In genomic region chr22:28969401-28970168, GRCh38 we compare ENCODE assay signal across 25 cellular contexts.
DNase-seq lines count a peak whose midpoint lies in the region; ATAC-seq and TF ChIP-seq lines count a peak whose summit lies in the region.
"Had no signal": no experiment of that assay in that cellular context is flagged by ENCODE, and none has a peak within 500 bp of the region (broad histone marks: within the 10 kb centered on the region; RNA-seq: fewer than 3 reads in every experiment).

No MANE protein-coding gene starts in this region.

- peaks cover 28% of the 10 kb centered on the region for H3K79me1 ChIP-seq in mesenchymal stem cell (replicated peaks; ENCODE audit: low read length, poor library complexity, severe bottlenecking)

- H3K4me3 ChIP-seq in breast epithelium (no peak overlapping the region), mammary epithelial cell (replicated peaks in 1 of 3; ENCODE audit: insufficient read depth in 1 of 3, low read depth in 2 of 3, low read length in 3 of 3) (no peak overlapping the region), mesenchymal stem cell (ENCODE audit: insufficient read depth in 1 of 2, low read depth in 1 of 2, low read length in 2 of 2) (no peak overlapping the region), smooth muscle cell (no peak overlapping the region)

- TF ChIP-seq POLR2A in breast epithelium (IDR thresholded peaks at IDR 0.05): no peak

- H3K4me1 ChIP-seq in breast epithelium (no peaks in the 10 kb centered on the region), mammary epithelial cell (ENCODE audit: insufficient read depth, low read length) (peaks cover 7% of the 10 kb centered on the region), mesenchymal stem cell (ENCODE audit: control insufficient read depth, insufficient read depth, low read depth, low read length) (peaks cover 4% of the 10 kb centered on the region), smooth muscle cell (ENCODE audit: low read depth) (peaks cover 8% of the 10 kb centered on the region)

- H3K4me1 Mint-ChIP-seq in MCF 10A (ENCODE audit: insufficient read depth, unreplicated experiment): peaks cover 9% of the 10 kb centered on the region
- H3K4me1 Mint-ChIP-seq: immature natural killer cell had no signal

- no peak overlapping the region for H3K18ac ChIP-seq in mesenchymal stem cell (ENCODE audit: low read depth in 1 of 2, low read length in 2 of 2)

- no peak overlapping the region for H2BK5ac ChIP-seq in mesenchymal stem cell (ENCODE audit: low read depth, low read length, poor library complexity, severe bottlenecking)

- WGBS in mammary epithelial cell (ENCODE audit: low coverage, missing lambda C conversion rate): 15% methylated on average over 2 of the region's 2 CpGs
- 82% methylated on average over 1 of the region's 2 CpGs for WGBS in mesenchymal stem cell
- WGBS in smooth muscle cell (ENCODE audit: low lambda C conversion rate): 61% methylated on average over 2 of the region's 2 CpGs

- H2AFZ ChIP-seq in mammary epithelial cell (ENCODE audit: low read depth, low read length) (no peak overlapping the region), mesenchymal stem cell (ENCODE audit: low read depth, low read length) (no peak overlapping the region), smooth muscle cell (ENCODE audit: low read depth) (no peak overlapping the region)

- BruUV-seq in MCF 10A (replicated peaks; lab: Mats Ljungman, UMichigan) (no TSS peak), mammary epithelial cell (replicated peaks; lab: Mats Ljungman, UMichigan) (no TSS peak)

- dilution Hi-C loops in mammary epithelial cell (cut with HindIII; ENCODE audit: low sequenced_read_pairs): no loop called here

- H3K23ac ChIP-seq in mesenchymal stem cell (ENCODE audit: low read length in 2 of 2): no peak overlapping the region

- TF ChIP-seq CTCF in MCF 10A (IDR thresholded peaks at IDR 0.05; ENCODE audit: unreplicated experiment): no peak
- TF ChIP-seq CTCF in breast epithelium (IDR thresholded peaks at IDR 0.05): no peak
- no peak for TF ChIP-seq CTCF in mammary epithelial cell (conservative IDR thresholded peaks at IDR 0.05 in 1 of 2, IDR thresholded peaks at IDR 0.05 in 1 of 2; ENCODE audit: extremely low read depth in 1 of 2, insufficient read depth in 1 of 2, low read depth in 1 of 2, low read length in 2 of 2)
- no peak for TF ChIP-seq CTCF in smooth muscle cell (IDR thresholded peaks at IDR 0.05; ENCODE audit: borderline replicate concordance, insufficient read depth, poor library complexity, severe bottlenecking)

- H3K79me2 ChIP-seq in mammary epithelial cell (ENCODE audit: insufficient read depth, low read length): peaks cover 22% of the 10 kb centered on the region
- H3K79me2 ChIP-seq in smooth muscle cell (ENCODE audit: low read depth): no peaks in the 10 kb centered on the region

- no peaks in the 10 kb centered on the region for H3K36me3 ChIP-seq in breast epithelium
- no peaks in the 10 kb centered on the region for H3K36me3 ChIP-seq in mammary epithelial cell (ENCODE audit: insufficient read depth, low read length)
- H3K36me3 ChIP-seq in mesenchymal stem cell (ENCODE audit: control insufficient read depth in 1 of 2, insufficient read depth in 2 of 2, low read depth in 1 of 2, low read length in 2 of 2): peaks cover 0 to 6% of the 10 kb centered on the region in 2 experiments
- H3K36me3 ChIP-seq in smooth muscle cell (ENCODE audit: low read depth): no peaks in the 10 kb centered on the region

- intact Hi-C loops in MCF 10A (cut with micrococcal nuclease): no loop called here
- intact Hi-C loops in breast epithelium (cut with DNase I; ENCODE audit: low total_unique reads): no loop called here
- intact Hi-C loops in mammary epithelial cell (cut with micrococcal nuclease): no loop called here

- no peak overlapping the region for H2BK12ac ChIP-seq in mesenchymal stem cell (ENCODE audit: low read length in 2 of 2)

- no peaks in the 10 kb centered on the region for H3K9me3 Mint-ChIP-seq in MCF 10A (ENCODE audit: unreplicated experiment)
- H3K9me3 Mint-ChIP-seq: activated CD4-positive, alpha-beta memory T cell treated with anti-CD3 and anti-CD28 coated beads for 36 hours; immature natural killer cell had no signal

- no peaks in the 10 kb centered on the region for H4K20me1 ChIP-seq in mammary epithelial cell (ENCODE audit: insufficient read depth, low read length)
- H4K20me1 ChIP-seq in smooth muscle cell (ENCODE audit: low read depth): no peaks in the 10 kb centered on the region

- in situ Hi-C loops in mammary epithelial cell (cut with MboI; ENCODE audit: low sequenced_read_pairs in 2 of 2): no loop called here

- no peak overlapping the region for H3K9ac ChIP-seq in mammary epithelial cell (ENCODE audit: insufficient read depth, low read length)
- H3K9ac ChIP-seq in mesenchymal stem cell (ENCODE audit: low read length): no peak overlapping the region
- H3K9ac ChIP-seq in smooth muscle cell (ENCODE audit: low read depth): no peak overlapping the region

- peak overlapping the region; percentile 15 for H2AK5ac ChIP-seq in mesenchymal stem cell (ENCODE audit: low read length, severe bottlenecking)

- DNase-seq in MCF 10A (ENCODE audit: unreplicated experiment) (no peak), breast epithelium (ENCODE audit: low spot score in 2 of 2) (no peak), mammary epithelial cell (no peak), mesenchymal stem cell (no peak), smooth muscle cell (lab: John Stamatoyannopoulos, UW; ENCODE audit: unreplicated experiment) (no peak)
- DNase-seq: 8988T; activated CD4-positive, alpha-beta memory T cell treated with anti-CD3 and anti-CD28 coated beads for 36 hours; activated CD4-positive, alpha-beta T cell treated with anti-CD3 and anti-CD28 coated beads for 1 hour; activated CD8-positive, alpha-beta memory T cell treated with anti-CD3 and anti-CD28 coated beads, Interleukin-2, amount 50 U/mL, for 4 hours; activated naive CD4-positive, alpha-beta T cell treated with Interleukin-2 at 50 U/mL for 16 hours; C1 segment of cervical spinal cord; DMS53; effector CD8-positive, alpha-beta T cell; immature natural killer cell; Karpas-422; mesendoderm; NCI-H1417 treated with DMSO at 0.1 percent for 48 hours; NCI-H345; occipital lobe; Right ventricle myocardium superior; stimulated activated naive CD4-positive, alpha-beta T cell; T-helper 17 cell had no signal

- H3K4me2 ChIP-seq in mammary epithelial cell (ENCODE audit: insufficient read depth, low read depth, low read length) (peak overlapping the region; percentile 7), mesenchymal stem cell (ENCODE audit: low read length, poor library complexity, severe bottlenecking) (no peak overlapping the region), smooth muscle cell (no peak overlapping the region)

- H2BK120ac ChIP-seq in mesenchymal stem cell (ENCODE audit: low read depth, low read length): no peak overlapping the region

- POLR2A ChIA-PET in MCF 10A (lab: Yijun Ruan, JAX): no interaction called here

- H3K9me3 ChIP-seq in breast epithelium: no peaks in the 10 kb centered on the region
- H3K9me3 ChIP-seq in mammary epithelial cell (replicated peaks; ENCODE audit: insufficient read depth, low read length): no peaks in the 10 kb centered on the region
- no peaks in the 10 kb centered on the region for H3K9me3 ChIP-seq in mesenchymal stem cell (ENCODE audit: control insufficient read depth, low read length)
- no peaks in the 10 kb centered on the region for H3K9me3 ChIP-seq in smooth muscle cell (replicated peaks; ENCODE audit: low read depth)

- peaks cover 7% of the 10 kb centered on the region for H3K36me3 Mint-ChIP-seq in MCF 10A (ENCODE audit: insufficient read depth, unreplicated experiment)
- H3K36me3 Mint-ChIP-seq: activated CD4-positive, alpha-beta memory T cell treated with anti-CD3 and anti-CD28 coated beads for 36 hours; immature natural killer cell had no signal

- no peak overlapping the region for H3K4me3 Mint-ChIP-seq in MCF 10A (ENCODE audit: unreplicated experiment)
- H3K4me3 Mint-ChIP-seq: activated CD4-positive, alpha-beta memory T cell treated with anti-CD3 and anti-CD28 coated beads for 36 hours; immature natural killer cell; T-helper 17 cell had no signal

- no peak overlapping the region for H3K14ac ChIP-seq in mesenchymal stem cell (ENCODE audit: low read length in 2 of 2)

- H3K27ac ChIP-seq in breast epithelium (no peak overlapping the region), mammary epithelial cell (ENCODE audit: insufficient read depth, low read depth, low read length) (no peak overlapping the region), mesenchymal stem cell (ENCODE audit: low read length, poor library complexity, severe bottlenecking) (peak overlapping the region; percentile 15), smooth muscle cell (ENCODE audit: low read depth) (peak overlapping the region; percentile 29)

- no peak overlapping the region for H2BK15ac ChIP-seq in mesenchymal stem cell (ENCODE audit: low read depth, poor library complexity, severe bottlenecking)

- no peak overlapping the region for H3K4ac ChIP-seq in mesenchymal stem cell (ENCODE audit: low read depth in 1 of 2, low read length in 2 of 2)

- ATAC-seq in HG03139 (IDR thresholded peaks at IDR 0.05; ENCODE audit: unreplicated experiment) (no peak), GM19452 (IDR thresholded peaks at IDR 0.05; ENCODE audit: unreplicated experiment) (no peak), GM21619 (IDR thresholded peaks at IDR 0.05; ENCODE audit: unreplicated experiment) (no peak)
- ATAC-seq: T-helper 17 cell had no signal

- peak overlapping the region; percentile 32 for H3K27ac Mint-ChIP-seq in MCF 10A (ENCODE audit: low read depth, unreplicated experiment)
- H3K27ac Mint-ChIP-seq: activated CD4-positive, alpha-beta memory T cell treated with anti-CD3 and anti-CD28 coated beads for 36 hours; immature natural killer cell; T-helper 17 cell had no signal

- CTCF ChIA-PET in MCF 10A (lab: Yijun Ruan, JAX) (interaction anchor here (0.9 kb wide), 1 partner anchor 70 kb away, joined by 3 read pairs; no protein-coding TSS in a partner anchor), mammary epithelial cell (lab: Charles Lee; ENCODE audit: low non-redundant PET) (no interaction called here)

- H4K8ac ChIP-seq in mesenchymal stem cell (ENCODE audit: low read length): no peak overlapping the region

- H3F3A ChIP-seq in smooth muscle cell (ENCODE audit: low read depth): no peaks in the 10 kb centered on the region

- H3K27me3 Mint-ChIP-seq in MCF 10A (ENCODE audit: insufficient read depth, unreplicated experiment): no peaks in the 10 kb centered on the region

- no peaks in the 10 kb centered on the region for H3K27me3 ChIP-seq in breast epithelium
- H3K27me3 ChIP-seq in mammary epithelial cell (ENCODE audit: insufficient read depth, low read length): no peaks in the 10 kb centered on the region
- no peaks in the 10 kb centered on the region for H3K27me3 ChIP-seq in mesenchymal stem cell (ENCODE audit: control insufficient read depth in 1 of 2, insufficient read depth in 1 of 2, low read length in 2 of 2)
- no peaks in the 10 kb centered on the region for H3K27me3 ChIP-seq in smooth muscle cell (ENCODE audit: low read depth)

- no peak overlapping the region for H4K91ac ChIP-seq in mesenchymal stem cell (ENCODE audit: low read length)

Comparison
In these comparisons a context has a peak if more than half of its experiments do, and no peak if none do; other contexts are left out.
1. H3K27ac ChIP-seq: peak in mesenchymal stem cell (single experiment) and smooth muscle cell (single experiment); none in breast epithelium (0 of 2) and mammary epithelial cell (single experiment).